ENCODE assay signal across 8 cellular contexts in the genomic region with DNA sequence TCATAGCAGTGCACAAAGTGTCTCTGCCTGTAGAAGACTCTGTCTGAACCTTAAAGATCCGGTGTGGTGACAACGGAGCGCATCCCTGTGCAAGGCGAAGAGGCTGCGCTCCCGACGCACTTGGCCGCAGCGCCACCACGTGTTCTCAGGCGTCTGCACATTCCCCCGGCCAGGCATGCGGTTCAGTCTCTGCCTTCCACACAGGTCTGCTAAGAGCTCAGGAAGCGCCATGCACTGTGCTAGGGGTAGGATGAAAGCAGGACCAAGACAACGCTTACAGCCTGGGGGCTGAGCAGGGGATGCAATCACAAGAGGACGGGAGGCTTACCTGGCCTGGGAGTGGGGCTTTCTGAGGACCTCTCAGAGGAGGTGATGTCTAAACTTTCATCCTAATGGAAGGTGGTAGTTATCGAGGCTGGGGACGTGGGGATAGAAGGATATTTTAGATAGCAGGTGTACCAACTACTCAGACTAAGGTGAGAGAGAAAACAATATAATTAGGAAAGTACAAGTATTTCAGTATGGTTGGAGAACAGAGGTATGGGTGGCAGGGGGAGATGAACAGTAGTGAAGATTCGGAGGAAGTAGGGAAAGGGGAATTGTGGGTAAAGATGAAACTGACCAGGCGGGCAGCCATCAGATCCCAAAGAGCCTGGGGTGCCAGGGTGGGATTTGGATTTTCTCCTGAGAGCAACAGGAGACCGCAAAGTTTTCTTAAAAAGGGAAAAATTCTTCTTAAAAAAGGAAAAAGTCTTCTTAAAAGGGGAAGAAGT. TPM values are rescaled to one million over a fixed set of nuclear protein-coding genes. Genes with fewer than 3 reads are reported as not detected.
DNase-seq lines count a peak whose midpoint lies in the region; ATAC-seq, FAIRE-seq and TF ChIP-seq lines count a peak whose summit lies in the region.

No MANE protein-coding gene starts in this region.

- H3K4me3 ChIP-seq in bronchial epithelial cell (ENCODE audit: low read depth, low read length) = no peak overlapping the region

- no peak for FAIRE-seq in bronchial epithelial cell (lab: Jason Lieb, UNC)

- H3K27me3 ChIP-seq in bronchial epithelial cell (ENCODE audit: control insufficient read depth, insufficient read depth, low read length) = no peaks in the 10 kb centered on the region

- H3K36me3 ChIP-seq in bronchial epithelial cell (ENCODE audit: control insufficient read depth, insufficient read depth, low read length) = no peaks in the 10 kb centered on the region

- DNase-seq in DMS53 (lab: John Stamatoyannopoulos, UW) (peak; percentile 89), NCI-H1105 (lab: John Stamatoyannopoulos, UW) (peak; percentile 17), bronchial epithelial cell (ENCODE audit: low read depth) (peak; percentile 37), kidney glomerular epithelial cell (lab: John Stamatoyannopoulos, UW) (peak; percentile 14), NCI-H146 treated with DMSO at 0.1 percent for 48 hours (lab: John Stamatoyannopoulos, UW; ENCODE audit: unreplicated experiment) (no peak)
- peak; percentile 69 for DNase-seq in activated CD4-positive, CD25-positive, alpha-beta regulatory T cell treated with anti-CD3 and anti-CD28 coated beads, Interleukin-2, amount 50 U/mL, for 16 hours (ENCODE audit: low read depth, low spot score)
- DNase-seq in stimulated activated CD4-positive, alpha-beta T cell treated with anti-CD3 and anti-CD28 coated beads, Interleukin-4, amount 100 ng/mL, for 1 hour = peak; percentile 87

- TF ChIP-seq CTCF in bronchial epithelial cell (IDR thresholded peaks at IDR 0.05; ENCODE audit: insufficient read depth, low read length, severe bottlenecking) = peak; percentile 91

- peak; percentile 86 for ATAC-seq in GM21723 (IDR thresholded peaks at IDR 0.05; ENCODE audit: unreplicated experiment)

RNA-seq across cellular contexts. Expression of a gene that starts 13.3 kb away (rescaled TPM):
- not detected in 2 replicates for total RNA-seq in bronchial epithelial cell
